ENCODE assay signal across 8 cellular contexts in genomic region chr4:1711055-1711905, GRCh38. TPM values are rescaled to one million over a fixed set of nuclear protein-coding genes. Genes with fewer than 3 reads are reported as not detected.
DNase-seq lines count a peak whose midpoint lies in the region; ATAC-seq and TF ChIP-seq lines count a peak whose summit lies in the region.

No MANE protein-coding gene starts in this region.

- H3K9me3 Mint-ChIP-seq in type B pancreatic cell = no peaks in the 10 kb centered on the region

- 3% methylated on average over 27 to 31 of the region's 61 CpGs for WGBS in esophagus squamous epithelium, 2 donors

- H3K4me1 Mint-ChIP-seq in type B pancreatic cell (ENCODE audit: unreplicated experiment) = peaks cover 24% of the 10 kb centered on the region

- no peaks in the 10 kb centered on the region for H3K9me3 ChIP-seq in esophagus squamous epithelium
- H3K9me3 ChIP-seq in muscle layer of duodenum (ENCODE audit: control insufficient read depth in 1 of 2, low read length in 2 of 2) = no peaks in the 10 kb centered on the region

- H3K27ac Mint-ChIP-seq in type B pancreatic cell = peak overlapping the region; percentile 97

- intact Hi-C loops in esophagus squamous epithelium (cut with DNase I) = no loop called here

- peak overlapping the region; percentile 98 for H3K4me3 Mint-ChIP-seq in type B pancreatic cell

- no peaks in the 10 kb centered on the region for H3K27me3 Mint-ChIP-seq in type B pancreatic cell

- DNase-seq in AG08395 (ENCODE audit: low spot score) (peak; percentile 68), esophagus squamous epithelium (lab: John Stamatoyannopoulos, UW) (no peak), type B pancreatic cell (ENCODE audit: extremely low spot score, unreplicated experiment) (no peak), KG1 (lab: John Stamatoyannopoulos, UW) (no peak)
- peak; percentile 34 to 53 for DNase-seq in activated CD4-positive, alpha-beta T cell treated with anti-CD3 and anti-CD28 coated beads, Interleukin-2, amount 50 U/mL, for 48 hours

- H3K27ac ChIP-seq in esophagus squamous epithelium = peak overlapping the region; percentile 95 to 100 (median 98)
- peak overlapping the region; percentile 80 for H3K27ac ChIP-seq in muscle layer of duodenum (ENCODE audit: low read length)

- peak; percentile 14 for ATAC-seq in GM18909 (IDR thresholded peaks at IDR 0.05; ENCODE audit: poor library complexity, unreplicated experiment)
- peak; percentile 1 for ATAC-seq in HG03460 (IDR thresholded peaks at IDR 0.05; ENCODE audit: unreplicated experiment)

- no peaks in the 10 kb centered on the region for H3K27me3 ChIP-seq in esophagus squamous epithelium
- no peaks in the 10 kb centered on the region for H3K27me3 ChIP-seq in muscle layer of duodenum (ENCODE audit: low read depth, low read length)

- H3K36me3 ChIP-seq in esophagus squamous epithelium (peaks cover 0 to 28% (median 0%) of the 10 kb centered on the region in 3 donors), muscle layer of duodenum (ENCODE audit: control insufficient read depth in 1 of 2, insufficient read depth in 2 of 2, low read length in 2 of 2) (no peaks in the 10 kb centered on the region)

- H3K4me1 ChIP-seq in esophagus squamous epithelium (peaks cover 16 to 74% (median 32%) of the 10 kb centered on the region in 3 donors), muscle layer of duodenum (ENCODE audit: control insufficient read depth in 1 of 2, insufficient read depth in 2 of 2, low read length in 2 of 2) (peaks cover 9 to 23% of the 10 kb centered on the region in 2 donors)

- TF ChIP-seq CTCF in esophagus squamous epithelium (IDR thresholded peaks at IDR 0.05) (no peak), type B pancreatic cell (conservative IDR thresholded peaks at IDR 0.05) (no peak)

- no peak for TF ChIP-seq POLR2A in esophagus squamous epithelium (IDR thresholded peaks at IDR 0.05)

- H3K4me3 ChIP-seq in esophagus squamous epithelium = peak overlapping the region; percentile 81 to 98 (median 91)
- H3K4me3 ChIP-seq in muscle layer of duodenum (ENCODE audit: low read depth in 1 of 2, low read length in 2 of 2) = peak overlapping the region; percentile 81 to 89

- H3K36me3 Mint-ChIP-seq in type B pancreatic cell = peaks cover 23% of the 10 kb centered on the region

RNA-seq across cellular contexts. Expression of gene SLBP, which starts 0.8 kb away (rescaled TPM):
- total RNA-seq in esophagus squamous epithelium (10 to 100 TPM; 32.4 to 60.1 (median 48.6) TPM), type B pancreatic cell (ENCODE audit: low replicate concordance) (40.2 and 46.0 TPM in 2 replicates)

RNA-seq across cellular contexts. Expression of gene TMEM129, which starts 9.8 kb away (rescaled TPM):
- 10 to 100 TPM; 30.4 to 47.5 (median 38.3) TPM for total RNA-seq in esophagus squamous epithelium
- 38.5 and 41.0 TPM in 2 replicates for total RNA-seq in type B pancreatic cell (ENCODE audit: low replicate concordance)

RNA-seq across cellular contexts. Expression of gene TACC3, which starts 10.0 kb away (rescaled TPM):
- total RNA-seq in esophagus squamous epithelium = 10 to 100 TPM; 14.9 to 41.3 (median 19.6) TPM
- 35.9 and 91.4 TPM in 2 replicates for total RNA-seq in type B pancreatic cell (ENCODE audit: low replicate concordance)

RNA-seq across cellular contexts. Expression of gene FAM53A, which starts 27.2 kb away (rescaled TPM):
- total RNA-seq in esophagus squamous epithelium (1 to 10 TPM in 1 of 4 donors, under 1 TPM in 3; 0.22 to 2.5 (median 0.47) TPM), type B pancreatic cell (ENCODE audit: low replicate concordance) (0.90 and 3.2 TPM in 2 replicates)

Comparison
In these comparisons a context has a peak if more than half of its experiments do, and no peak if none do; other contexts are left out.
1. DNase-seq: peak in AG08395 (single experiment) and activated CD4-positive, alpha-beta T cell treated with anti-CD3 and anti-CD28 coated beads, Interleukin-2, amount 50 U/mL, for 48 hours (2 of 2); none in esophagus squamous epithelium (single experiment), type B pancreatic cell (single experiment) and KG1 (single experiment).